Comparison of ENCODE assay signal across 13 cellular contexts in genomic region chr11:44593194-44593593, GRCh38. TPM values are rescaled to one million over a fixed set of nuclear protein-coding genes. Genes with fewer than 3 reads are reported as not detected.
DNase-seq lines count a peak whose midpoint lies in the region; ATAC-seq and TF ChIP-seq lines count a peak whose summit lies in the region.
"Had no signal": no experiment of that assay in that cellular context is flagged by ENCODE, and none has a peak within 500 bp of the region (broad histone marks: within the 10 kb centered on the region; RNA-seq: fewer than 3 reads in every experiment).

No MANE protein-coding gene starts in this region.

- no peak for DNase-seq in T-helper 2 cell treated with Interferon-gamma antibody and Interleukin-4, amounts not matched to agents 5 μg/mL and 100 μg/mL, for 36 hours (ENCODE audit: low spot score)
- DNase-seq in T-helper 2 cell = no peak
- peak; percentile 97 for DNase-seq in myocyte (ENCODE audit: low read depth)
- no peak for DNase-seq in NCI-H146 treated with DMSO at 0.1 percent for 48 hours (lab: John Stamatoyannopoulos, UW; ENCODE audit: unreplicated experiment)
- DNase-seq: H7, islet precursor cell, NCI-H1694 treated with DMSO at 0.1 percent for 48 hours, PC-9 had no signal

- H3K27ac ChIP-seq in temporal lobe (ENCODE audit: low read depth, low read length) = peak overlapping the region; percentile 90
- H3K27ac ChIP-seq: PC-9 had no signal

- peaks cover 57% of the 10 kb centered on the region for H3K4me1 Mint-ChIP-seq in T-helper 2 cell treated with Interferon-gamma antibody and Interleukin-4, amounts not matched to agents 5 μg/mL and 100 μg/mL, for 36 hours (ENCODE audit: low read depth)
- H3K4me1 Mint-ChIP-seq in brain = peaks cover 68% of the 10 kb centered on the region

- no peaks in the 10 kb centered on the region for H3K9me3 Mint-ChIP-seq in T-helper 2 cell treated with Interferon-gamma antibody and Interleukin-4, amounts not matched to agents 5 μg/mL and 100 μg/mL, for 36 hours
- H3K9me3 Mint-ChIP-seq in brain = no peaks in the 10 kb centered on the region

- H3K36me3 Mint-ChIP-seq in T-helper 2 cell treated with Interferon-gamma antibody and Interleukin-4, amounts not matched to agents 5 μg/mL and 100 μg/mL, for 36 hours (ENCODE audit: low read depth) = peaks cover 59% of the 10 kb centered on the region
- H3K36me3 Mint-ChIP-seq in brain = no peaks in the 10 kb centered on the region

- no peaks in the 10 kb centered on the region for H3K27me3 Mint-ChIP-seq in T-helper 2 cell treated with Interferon-gamma antibody and Interleukin-4, amounts not matched to agents 5 μg/mL and 100 μg/mL, for 36 hours (ENCODE audit: low read depth)
- H3K27me3 Mint-ChIP-seq in brain = no peaks in the 10 kb centered on the region
- H3K27me3 Mint-ChIP-seq: activated naive CD8-positive, alpha-beta T cell had no signal

- ATAC-seq in GM18867 (IDR thresholded peaks at IDR 0.05; ENCODE audit: unreplicated experiment) (no peak), HG03280 (IDR thresholded peaks at IDR 0.05; ENCODE audit: unreplicated experiment) (no peak)

- H3K27ac Mint-ChIP-seq in T-helper 2 cell treated with Interferon-gamma antibody and Interleukin-4, amounts not matched to agents 5 μg/mL and 100 μg/mL, for 36 hours = peak overlapping the region; percentile 62
- H3K27ac Mint-ChIP-seq in brain = peak overlapping the region in 4 of 5 experiments; percentile 15 to 86 (median 77)

- no peak overlapping the region for H3K4me3 Mint-ChIP-seq in T-helper 2 cell treated with Interferon-gamma antibody and Interleukin-4, amounts not matched to agents 5 μg/mL and 100 μg/mL, for 36 hours
- H3K4me3 Mint-ChIP-seq in brain = no peak overlapping the region
- H3K4me3 Mint-ChIP-seq: activated naive CD8-positive, alpha-beta T cell had no signal

- no peak for TF ChIP-seq CTCF in brain (conservative IDR thresholded peaks at IDR 0.05)

RNA-seq across cellular contexts. Expression of gene CD82, which starts 27.7 kb away (rescaled TPM):
- 43.1 TPM for polyA plus RNA-seq in brain (ENCODE audit: insufficient read depth, low read depth, low replicate concordance)
- total RNA-seq in myocyte (98.2 and 135 TPM in 2 replicates), temporal lobe (9.6 TPM)
- 314 TPM for polyA plus RNA-seq in myocyte (2012)
